9 cellular contexts compared by ENCODE assay signal in the genomic region with DNA sequence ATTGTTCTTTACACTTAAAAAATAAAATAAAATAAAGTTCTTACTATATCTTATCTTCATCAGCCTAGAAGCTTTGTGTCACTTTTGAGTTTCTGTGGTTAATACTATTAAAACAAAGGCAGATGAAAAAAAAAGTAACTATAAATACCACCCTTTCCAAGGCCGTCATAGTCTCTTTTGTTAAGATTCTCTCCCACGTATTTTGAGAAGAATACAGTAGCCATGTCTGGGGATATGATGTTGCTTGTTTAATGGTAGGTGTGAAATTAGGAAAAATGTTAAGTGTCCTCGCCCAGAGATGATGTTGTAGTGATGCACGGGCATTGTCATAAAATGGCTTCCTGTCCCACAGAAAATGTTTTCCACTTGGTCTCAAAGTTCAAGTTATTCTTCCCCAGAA.
"Had no signal": no experiment of that assay in that cellular context is flagged by ENCODE, and none has a peak within 500 bp of the region (broad histone marks: within the 10 kb centered on the region; RNA-seq: fewer than 3 reads in every experiment).

No MANE protein-coding gene starts in this region.

- H3K36me3 ChIP-seq: HAP-1 had no signal

- ATAC-seq: GM23338, HCT116 had no signal

- H3K27ac Mint-ChIP-seq: GM23338, H9, HFFc6 had no signal

- H3K9me3 ChIP-seq: HAP-1 had no signal

- H3K4me1 ChIP-seq: HAP-1 had no signal

- H3K9me3 Mint-ChIP-seq: GM23338, H9 had no signal

- DNase-seq: GM23248, GOT3, H7, H9, HCEC 1CT, HFFc6 had no signal

- H3K4me3 Mint-ChIP-seq: GM23338, H9, HFFc6 had no signal

- H3K4me3 ChIP-seq: GM23248, GM23338, HAP-1 had no signal

- H3K27ac ChIP-seq: GM23248 had no signal
